In genomic region chr22:45996241-45997076, GRCh38 we compare ENCODE assay signal across 10 cellular contexts. TPM values are rescaled to one million over a fixed set of nuclear protein-coding genes. Genes with fewer than 3 reads are reported as not detected.
DNase-seq lines count a peak whose midpoint lies in the region; ATAC-seq and TF ChIP-seq lines count a peak whose summit lies in the region.
"Had no signal": no experiment of that assay in that cellular context is flagged by ENCODE, and none has a peak within 500 bp of the region (broad histone marks: within the 10 kb centered on the region; RNA-seq: fewer than 3 reads in every experiment).

No MANE protein-coding gene starts in this region.

- peaks cover 58% of the 10 kb centered on the region for H3K4me1 ChIP-seq in skeletal muscle satellite cell (ENCODE audit: control insufficient read depth, insufficient read depth, low read length)

- intact Hi-C loops in Right ventricle myocardium superior (cut with DNase I): no loop called here

- ATAC-seq in Right ventricle myocardium superior (ENCODE audit: poor library complexity) (peak; percentile 55), GM18505 (IDR thresholded peaks at IDR 0.05; ENCODE audit: unreplicated experiment) (no peak)

- peak overlapping the region; percentile 65 for H3K4me3 ChIP-seq in skeletal muscle satellite cell (ENCODE audit: low read length)

- no peaks in the 10 kb centered on the region for H3K9me3 ChIP-seq in skeletal muscle satellite cell (replicated peaks; ENCODE audit: low read length)

- no peaks in the 10 kb centered on the region for H3K27me3 ChIP-seq in skeletal muscle satellite cell (ENCODE audit: control insufficient read depth, insufficient read depth, low read length)

- H3K36me3 ChIP-seq in skeletal muscle satellite cell (ENCODE audit: insufficient read depth, low read length): no peaks in the 10 kb centered on the region

- H3K4me2 ChIP-seq in skeletal muscle satellite cell (ENCODE audit: low read length): peak overlapping the region; percentile 88

- DNase-seq in ELR (ENCODE audit: low read depth) (peak; percentile 84), SKM-1 (lab: John Stamatoyannopoulos, UW; ENCODE audit: unreplicated experiment) (peak; percentile 64), Right ventricle myocardium superior (peak; percentile 86), SK-N-DZ (ENCODE audit: low spot score) (no peak), NCI-H1417 (lab: John Stamatoyannopoulos, UW) (no peak)
- DNase-seq in stimulated activated CD4-positive, alpha-beta T cell treated with anti-CD3 and anti-CD28 coated beads, Interleukin-4, amount 100 ng/mL, for 1 hour: no peak

- peak overlapping the region; percentile 86 for H3K9ac ChIP-seq in skeletal muscle satellite cell (ENCODE audit: low read depth, low read length)

- TF ChIP-seq POLR2A in GM18505 (IDR thresholded peaks at IDR 0.05; ENCODE audit: borderline replicate concordance, extremely low read depth, insufficient read depth, insufficient read length): no peak

RNA-seq across cellular contexts. Expression of gene WNT7B, which starts 19.5 kb away (rescaled TPM):
- total RNA-seq in Right ventricle myocardium superior: not detected
- not detected in 2 replicates for total RNA-seq in skeletal muscle satellite cell (2012; rRNA removed)
- polyA plus RNA-seq in SK-N-DZ (2014; cell fraction: cytosol; rRNA removed): 0.16 and 0.22 TPM in 2 replicates
- polyA plus RNA-seq in SK-N-DZ (2014; cell fraction: nucleus; rRNA removed): not detected in 2 replicates
- total RNA-seq: activated T-helper 1 cell treated with anti-CD3 and anti-CD28 coated beads, Interleukin-12 subunit alpha, Interleukin-12 subunit beta, Interleukin-2, Interleukin-4 antibody, amounts not matched to agents 30 ng/mL and 10 ng/mL and 1 ng/mL, durations not matched to agents 14 hours and 24 hours and 36 hours; mesenteric fat pad had no signal

Comparison
In these comparisons a context has a peak if more than half of its experiments do, and no peak if none do; other contexts are left out.
1. DNase-seq: peak in ELR (single experiment), SKM-1 (single experiment) and Right ventricle myocardium superior (single experiment); none in SK-N-DZ (single experiment), NCI-H1417 (0 of 3) and stimulated activated CD4-positive, alpha-beta T cell treated with anti-CD3 and anti-CD28 coated beads, Interleukin-4, amount 100 ng/mL, for 1 hour (single experiment).